In the genomic region with DNA sequence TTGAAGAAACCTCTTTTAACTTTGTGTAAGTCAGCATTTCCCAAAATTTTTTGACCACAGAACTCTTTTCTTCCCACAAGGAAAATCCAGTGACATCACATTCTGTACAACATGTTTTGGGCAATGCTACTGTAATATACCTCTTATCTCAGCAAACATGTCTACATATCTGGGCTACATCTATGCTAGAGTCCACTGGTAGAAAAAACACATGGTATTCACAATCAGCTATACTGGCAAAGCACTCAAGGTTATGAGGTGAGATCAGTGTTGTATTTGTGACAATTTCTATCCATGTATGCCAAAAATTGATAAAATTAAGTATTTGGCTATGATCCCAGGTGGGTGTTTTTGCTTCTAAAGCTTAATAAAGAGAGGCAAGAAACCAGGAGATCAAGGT, we compare ENCODE assay signal across 30 cellular contexts.
"Had no signal": no experiment of that assay in that cellular context is flagged by ENCODE, and none has a peak within 500 bp of the region (broad histone marks: within the 10 kb centered on the region; RNA-seq: fewer than 3 reads in every experiment).

No MANE protein-coding gene starts in this region.

- H3K4me3 ChIP-seq: left lung, lower lobe of right lung, ovary, prostate gland, skin epidermis, stomach, testis, thyroid gland, transverse colon, upper lobe of left lung, vagina had no signal

- ATAC-seq: left colon; left lung; lower lobe of right lung; natural killer cell; right cardiac atrium; sciatic nerve; stimulated activated naive B cell treated with anti-CD40 and anti-IgM and Interleukin-4, amounts not matched to agents 10 μg/mL and 1 μg/mL and 100 μg/mL, for 72 hours; stimulated activated naive CD8-positive, alpha-beta T cell treated with anti-CD3 and anti-CD28 coated beads, Interleukin-15, Interleukin-2, amounts not matched to agents 100 U/mL and 50 U/mL, for 24 hours had no signal

- H3K36me3 ChIP-seq: left lung, lower lobe of right lung, ovary, prostate gland, stomach, thyroid gland, transverse colon, upper lobe of left lung, vagina had no signal

- H3K27ac Mint-ChIP-seq: naive B cell; natural killer cell; stimulated activated naive B cell treated with anti-CD40 and anti-IgM and Interleukin-4, amounts not matched to agents 10 μg/mL and 1 μg/mL and 100 μg/mL, for 72 hours had no signal

- DNase-seq: hypothalamus; immature natural killer cell; kidney; left colon; left lung; lower lobe of right lung; mammary epithelial cell; mesenchymal stem cell; naive B cell; natural killer cell; ovary; posterior cingulate gyrus; retina; right cardiac atrium; stimulated activated CD4-positive, alpha-beta T cell treated with anti-CD3 and anti-CD28 coated beads, Interleukin-12 subunit alpha, Interleukin-12 subunit beta, amount 100 ng/mL, for 4 hours; stimulated activated CD4-positive, alpha-beta T cell treated with anti-CD3 and anti-CD28 coated beads, Interleukin-15, amount 100 ng/mL, for 24 hours; stimulated activated CD4-positive, alpha-beta T cell treated with anti-CD3 and anti-CD28 coated beads, Interleukin-2, amount 100 ng/mL, for 24 hours; stimulated activated CD4-positive, alpha-beta T cell treated with anti-CD3 and anti-CD28 coated beads, Interleukin-4, amount 100 ng/mL, for 1 hour; stimulated activated naive B cell treated with anti-CD40 and anti-IgM and Interleukin-4, amounts not matched to agents 10 μg/mL and 1 μg/mL and 100 μg/mL, for 72 hours; stimulated activated naive CD8-positive, alpha-beta T cell treated with anti-CD3 and anti-CD28 coated beads, Interleukin-15, Interleukin-2, amounts not matched to agents 100 U/mL and 50 U/mL, for 24 hours; stomach; testis; thyroid gland; transverse colon; upper lobe of left lung had no signal

- H3K4me3 Mint-ChIP-seq: immature natural killer cell; naive B cell; natural killer cell; stimulated activated naive B cell treated with anti-CD40 and anti-IgM and Interleukin-4, amounts not matched to agents 10 μg/mL and 1 μg/mL and 100 μg/mL, for 72 hours had no signal

- H3K27me3 Mint-ChIP-seq: naive B cell; stimulated activated naive B cell treated with anti-CD40 and anti-IgM and Interleukin-4, amounts not matched to agents 10 μg/mL and 1 μg/mL and 100 μg/mL, for 72 hours had no signal

- H3K27me3 ChIP-seq: left lung, ovary, stomach, testis, thyroid gland, transverse colon, upper lobe of left lung, vagina had no signal

- H3K36me3 Mint-ChIP-seq: naive B cell, natural killer cell had no signal

- H3K27ac ChIP-seq: left lung, lower lobe of right lung, ovary, prostate gland, skin epidermis, stomach, testis, thyroid gland, transverse colon, upper lobe of left lung, vagina had no signal

- H3K9me3 Mint-ChIP-seq: immature natural killer cell; stimulated activated naive B cell treated with anti-CD40 and anti-IgM and Interleukin-4, amounts not matched to agents 10 μg/mL and 1 μg/mL and 100 μg/mL, for 72 hours had no signal

- H3K9me3 ChIP-seq: left lung, lower lobe of right lung, ovary, prostate gland, testis, thyroid gland, transverse colon, upper lobe of left lung had no signal

- H3K4me1 ChIP-seq: prostate gland, testis, vagina had no signal

- FAIRE-seq: islet of Langerhans, kidney had no signal
